ENCODE assay signal across 3 cellular contexts in the genomic region with DNA sequence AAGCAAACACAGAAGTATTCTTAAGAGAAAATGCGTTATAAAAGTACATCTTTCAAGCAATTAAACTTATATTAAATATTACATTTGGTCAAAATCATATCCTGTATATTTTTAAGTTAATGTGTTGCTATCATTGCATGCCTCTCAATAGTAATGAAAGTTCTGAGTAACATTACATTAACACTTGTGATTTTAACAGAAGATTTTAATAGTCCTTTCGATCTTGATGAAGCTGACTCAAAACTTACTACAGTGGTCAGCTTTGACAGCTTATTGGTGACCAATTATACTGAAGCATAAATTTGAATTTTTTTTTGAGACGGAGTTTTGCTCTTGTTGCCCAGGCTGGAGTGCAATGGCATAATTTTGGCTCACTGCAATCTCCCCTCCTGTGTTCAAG.
"Had no signal": no experiment of that assay in that cellular context is flagged by ENCODE, and none has a peak within 500 bp of the region (broad histone marks: within the 10 kb centered on the region; RNA-seq: fewer than 3 reads in every experiment).

No MANE protein-coding gene starts in this region.

- DNase-seq: GDM1, GF-D8 had no signal

- ATAC-seq: GM12878 had no signal
